ENCODE assay signal across 8 cellular contexts in the genomic region with DNA sequence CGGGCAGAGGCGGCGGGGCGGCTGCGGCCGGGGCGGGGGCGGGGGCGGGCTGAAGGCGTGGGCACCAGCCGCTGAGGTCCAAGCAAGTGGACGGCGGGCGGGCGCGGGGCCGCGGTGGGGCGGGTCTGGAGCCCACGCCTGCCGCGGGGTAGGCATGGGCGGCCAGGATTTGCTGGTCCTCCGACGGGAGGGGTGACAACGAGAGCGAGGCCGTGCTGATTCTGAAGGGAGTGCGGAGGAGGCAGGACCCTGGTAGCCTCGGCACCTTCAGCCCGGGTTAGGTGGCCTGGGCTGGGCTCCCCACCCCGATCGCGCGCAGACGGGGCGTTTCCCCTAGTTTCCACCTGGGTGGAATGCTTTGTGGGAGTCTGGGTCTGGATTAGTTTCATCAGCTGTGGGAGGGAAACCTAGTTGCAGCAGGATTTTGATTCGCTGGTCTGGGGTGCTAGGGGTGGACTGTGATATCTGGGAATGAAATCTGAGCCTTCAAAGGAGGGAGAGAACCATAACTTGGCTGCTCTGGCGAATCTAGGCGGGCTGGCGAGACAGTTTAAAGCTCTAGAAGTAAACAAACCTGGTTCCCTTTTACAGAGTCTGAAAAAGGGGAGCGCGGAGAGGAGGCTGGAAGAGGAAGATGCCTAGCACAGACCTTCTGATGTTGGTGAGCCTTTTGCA. TPM values are rescaled to one million over a fixed set of nuclear protein-coding genes. Genes with fewer than 3 reads are reported as not detected.
DNase-seq lines count a peak whose midpoint lies in the region; ATAC-seq and TF ChIP-seq lines count a peak whose summit lies in the region.

No MANE protein-coding gene starts in this region.

- no peak for TF ChIP-seq CTCF in transverse colon (IDR thresholded peaks at IDR 0.05)

- DNase-seq in D341Med (ENCODE audit: low spot score) (peak; percentile 73), SK-MEL-5 (ENCODE audit: low read depth, low spot score) (peak; percentile 67), globus pallidus (ENCODE audit: low spot score) (peak; percentile 40), non-pigmented ciliary epithelial cell (ENCODE audit: low read depth) (peak; percentile 82), transverse colon (peak; percentile 68)
- DNase-seq in activated naive CD8-positive, alpha-beta T cell treated with anti-CD3 and anti-CD28 coated beads for 36 hours = peak; percentile 45

- H3K36me3 Mint-ChIP-seq in activated naive CD8-positive, alpha-beta T cell treated with anti-CD3 and anti-CD28 coated beads for 36 hours = peaks cover 11% of the 10 kb centered on the region

- H3K4me3 ChIP-seq in HUES6 (ENCODE audit: low read depth, low read length) (peak overlapping the region; percentile 97), transverse colon (peak overlapping the region; percentile 65 to 87 (median 76))

- H3K27ac ChIP-seq in HUES6 (ENCODE audit: low read depth, low read length) = peak overlapping the region; percentile 77; the same call in 1 of the 2 replicates
- H3K27ac ChIP-seq in transverse colon = peak overlapping the region; percentile 94 to 99 (median 96)

- peaks cover 31% of the 10 kb centered on the region for H3K36me3 ChIP-seq in HUES6 (ENCODE audit: control insufficient read depth, insufficient read depth, low read length)
- no peaks in the 10 kb centered on the region for H3K36me3 ChIP-seq in transverse colon

- intact Hi-C loops in transverse colon (cut with DNase I; ENCODE audit: low total_unique reads) = no loop called here

- H3K4me3 Mint-ChIP-seq in activated naive CD8-positive, alpha-beta T cell treated with anti-CD3 and anti-CD28 coated beads for 36 hours = peak overlapping the region; percentile 80

- H3K27me3 ChIP-seq in HUES6 (ENCODE audit: control insufficient read depth, insufficient read depth, low read length) (no peaks in the 10 kb centered on the region), transverse colon (no peaks in the 10 kb centered on the region)

- WGBS in transverse colon (ENCODE audit: low coverage in 1 of 2), 2 donors = 2% methylated on average over 42 of the region's 43 CpGs; no CpG with 5 or more reads in 1 of the 2 donors

- no peaks in the 10 kb centered on the region for H3K9me3 Mint-ChIP-seq in activated naive CD8-positive, alpha-beta T cell treated with anti-CD3 and anti-CD28 coated beads for 36 hours

- H3K4me1 ChIP-seq in HUES6 (ENCODE audit: control insufficient read depth, insufficient read depth, low read length) (peaks cover 5% of the 10 kb centered on the region; the same call in 1 of the 2 replicates), transverse colon (peaks cover 9 to 19% (median 11%) of the 10 kb centered on the region in 4 donors)

- no peaks in the 10 kb centered on the region for H3K9me3 ChIP-seq in HUES6 (ENCODE audit: control insufficient read depth, insufficient read depth, low read depth, low read length)
- H3K9me3 ChIP-seq in transverse colon = no peaks in the 10 kb centered on the region

- peak; percentile 39 for ATAC-seq in GM21390 (IDR thresholded peaks at IDR 0.05; ENCODE audit: unreplicated experiment)

- in situ Hi-C loops in SK-MEL-5 (cut with HindIII; ENCODE audit: low pct_unique_long_range_greater_than_20kb, low sequenced_read_pairs) = no loop called here
- in situ Hi-C loops in transverse colon (cut with MboI; ENCODE audit: low pct_ligation_motif_present in 1 of 4, low pct_unique_long_range_greater_than_20kb in 1 of 4, low sequenced_read_pairs in 3 of 4) = loop anchor here in 3 of 4 donors (5.0 to 10.0 kb wide), 3 partner anchors 56 to 68 kb away; partner anchors contain the start of gene PCBD1 (in 1 of the 3)

- TF ChIP-seq EP300 in transverse colon (IDR thresholded peaks at IDR 0.05; ENCODE audit: low read depth) = no peak

- H3K27ac Mint-ChIP-seq in activated naive CD8-positive, alpha-beta T cell treated with anti-CD3 and anti-CD28 coated beads for 36 hours = peak overlapping the region; percentile 35

- H3K4me1 Mint-ChIP-seq in activated naive CD8-positive, alpha-beta T cell treated with anti-CD3 and anti-CD28 coated beads for 36 hours = peaks cover 27% of the 10 kb centered on the region

- no peak for TF ChIP-seq POLR2A in transverse colon (IDR thresholded peaks at IDR 0.05)

- H3K9ac ChIP-seq in HUES6 (ENCODE audit: low read length) = peak overlapping the region; percentile 83

- no peaks in the 10 kb centered on the region for H3K27me3 Mint-ChIP-seq in activated naive CD8-positive, alpha-beta T cell treated with anti-CD3 and anti-CD28 coated beads for 36 hours

RNA-seq across cellular contexts. Expression of gene SGPL1, which starts 0.6 kb away (rescaled TPM):
- 25.8 and 27.4 TPM in 2 replicates for total RNA-seq in SK-MEL-5 (2014; rRNA removed; shearing (Covaris generic))
- polyA plus RNA-seq in SK-MEL-5 (2015; cell fraction: cytosol; rRNA removed) = 23.8 and 31.4 TPM in 2 replicates
- 15.9 and 21.0 TPM in 2 replicates for polyA plus RNA-seq in SK-MEL-5 (2015; cell fraction: nucleus; rRNA removed)
- total RNA-seq in activated naive CD8-positive, alpha-beta T cell treated with anti-CD3 and anti-CD28 coated beads for 36 hours = 10 to 100 TPM; 17.3 to 19.5 TPM
- total RNA-seq in transverse colon = 10 to 100 TPM; 24.9 to 65.4 (median 61.3) TPM

RNA-seq across cellular contexts. Expression of gene TBATA, which starts 31.2 kb away (rescaled TPM):
- not detected in 2 replicates for total RNA-seq in SK-MEL-5 (2014; rRNA removed; shearing (Covaris generic))
- polyA plus RNA-seq in SK-MEL-5 (2015; cell fraction: cytosol; rRNA removed) = not detected in 2 replicates
- not detected in 2 replicates for polyA plus RNA-seq in SK-MEL-5 (2015; cell fraction: nucleus; rRNA removed)
- not detected for total RNA-seq in activated naive CD8-positive, alpha-beta T cell treated with anti-CD3 and anti-CD28 coated beads for 36 hours
- total RNA-seq in transverse colon = not detected

Comparison
In these comparisons a context has a peak if more than half of its experiments do, and no peak if none do; other contexts are left out.
1. Peak in every context shown above with its lines: DNase-seq, ATAC-seq, H3K4me3 ChIP-seq and H3K27ac ChIP-seq.